ENCODE assay signal across 17 cellular contexts in genomic region chr3:73680696-73681095, GRCh38. TPM values are rescaled to one million over a fixed set of nuclear protein-coding genes. Genes with fewer than 3 reads are reported as not detected.
DNase-seq lines count a peak whose midpoint lies in the region; ATAC-seq, FAIRE-seq and TF ChIP-seq lines count a peak whose summit lies in the region.
"Had no signal": no experiment of that assay in that cellular context is flagged by ENCODE, and none has a peak within 500 bp of the region (broad histone marks: within the 10 kb centered on the region; RNA-seq: fewer than 3 reads in every experiment).

No MANE protein-coding gene starts in this region.

- H3K4me3 ChIP-seq in GM23248 (no peak overlapping the region), SK-N-SH (ENCODE audit: low read depth in 2 of 2, low read length in 1 of 2) (no peak overlapping the region), mesenchymal stem cell (ENCODE audit: insufficient read depth in 1 of 2, low read depth in 1 of 2, low read length in 2 of 2) (peak overlapping the region in 1 of 2 experiments; percentile 7), Caco-2 (ENCODE audit: low read depth, low read length) (no peak overlapping the region)
- H3K4me3 ChIP-seq: MG63 had no signal

- H2AFZ ChIP-seq in GM23248 (peak overlapping the region; percentile 62; the same call in 1 of the 2 replicates), SK-N-SH (ENCODE audit: low read depth) (no peak overlapping the region), mesenchymal stem cell (ENCODE audit: low read depth, low read length) (no peak overlapping the region)

- H3K4me3 Mint-ChIP-seq in Caco-2 (ENCODE audit: unreplicated experiment), result no peak overlapping the region

- peaks cover 16% of the 10 kb centered on the region for H3K4me1 ChIP-seq in GM23248 (ENCODE audit: insufficient read depth)
- peaks cover 0 to 7% of the 10 kb centered on the region in 2 experiments; a peak in 2 of 4 replicates for H3K4me1 ChIP-seq in SK-N-SH (ENCODE audit: control insufficient read depth in 1 of 2, insufficient read depth in 2 of 2, low read depth in 1 of 2, low read length in 1 of 2)
- H3K4me1 ChIP-seq in mesenchymal stem cell (ENCODE audit: control insufficient read depth, insufficient read depth, low read depth, low read length), result no peaks in the 10 kb centered on the region
- H3K4me1 ChIP-seq in Caco-2, result no peaks in the 10 kb centered on the region

- no peak overlapping the region for H2BK15ac ChIP-seq in mesenchymal stem cell (ENCODE audit: low read depth, poor library complexity, severe bottlenecking)

- H3K9me3 ChIP-seq in GM23248 (ENCODE audit: low read depth) (no peaks in the 10 kb centered on the region), SK-N-SH (no peaks in the 10 kb centered on the region), mesenchymal stem cell (ENCODE audit: control insufficient read depth, low read length) (no peaks in the 10 kb centered on the region), Caco-2 (no peaks in the 10 kb centered on the region)
- H3K9me3 ChIP-seq: MG63 had no signal

- POLR2A ChIA-PET in SK-N-SH (lab: Yijun Ruan, JAX), result no interaction called here
- POLR2A ChIA-PET in Caco-2 (lab: Charles Lee), result no interaction called here

- in situ Hi-C loops in GM23248 (cut with MboI), result no loop called here

- no peak overlapping the region for H3K9ac ChIP-seq in GM23248
- no peak overlapping the region for H3K9ac ChIP-seq in SK-N-SH
- H3K9ac ChIP-seq in mesenchymal stem cell (ENCODE audit: low read length), result peak overlapping the region; percentile 43

- CTCF ChIA-PET in SK-N-SH (lab: Yijun Ruan, JAX) (interaction anchor here (1.3 to 1.6 kb wide), 2 partner anchors 12 to 57 kb away, joined by 3 to 6 read pairs; no protein-coding TSS in a partner anchor), Caco-2 (lab: Charles Lee) (no interaction called here)

- no peak overlapping the region for H2AK5ac ChIP-seq in mesenchymal stem cell (ENCODE audit: low read length, severe bottlenecking)

- FAIRE-seq in endometrium (lab: Jason Lieb, UNC), result peak; percentile 89
- FAIRE-seq: GM19239, RCC 7860 had no signal

- H3K4ac ChIP-seq in mesenchymal stem cell (ENCODE audit: low read depth in 1 of 2, low read length in 2 of 2), result no peak overlapping the region

- no peaks in the 10 kb centered on the region for H3K9me2 ChIP-seq in GM23248 (ENCODE audit: insufficient read depth)
- no peaks in the 10 kb centered on the region for H3K9me2 ChIP-seq in SK-N-SH

- 62 to 67% methylated on average over 5 of the region's 5 CpGs for WGBS in GM23248 (ENCODE audit: low coverage in 1 of 2, low lambda C conversion rate in 2 of 2, missing lambda C conversion rate in 2 of 2), 2 experiments
- 30% methylated on average over 5 of the region's 5 CpGs for WGBS in SK-N-SH (ENCODE audit: low lambda C conversion rate)
- WGBS in mesenchymal stem cell, result 100% methylated on average over 3 of the region's 5 CpGs

- H3K79me2 ChIP-seq in GM23248 (ENCODE audit: insufficient read depth) (no peaks in the 10 kb centered on the region), SK-N-SH (ENCODE audit: insufficient read depth) (no peaks in the 10 kb centered on the region)

- H3K9me3 Mint-ChIP-seq in Caco-2 (ENCODE audit: unreplicated experiment), result no peaks in the 10 kb centered on the region

- BruUV-seq in Caco-2 (replicated peaks; lab: Mats Ljungman, UMichigan), result no TSS peak

- H3K27ac Mint-ChIP-seq in Caco-2 (ENCODE audit: unreplicated experiment), result no peak overlapping the region

- no peaks in the 10 kb centered on the region for H3K27me3 Mint-ChIP-seq in Caco-2 (ENCODE audit: insufficient read depth, unreplicated experiment)

- no peak overlapping the region for H3K18ac ChIP-seq in mesenchymal stem cell (ENCODE audit: low read depth in 1 of 2, low read length in 2 of 2)

- H3K36me3 ChIP-seq in GM23248 (ENCODE audit: low read depth) (no peaks in the 10 kb centered on the region), SK-N-SH (replicated peaks in 1 of 2; ENCODE audit: control insufficient read depth in 1 of 2, insufficient read depth in 2 of 2, low read length in 1 of 2) (no peaks in the 10 kb centered on the region), mesenchymal stem cell (ENCODE audit: control insufficient read depth in 1 of 2, insufficient read depth in 2 of 2, low read depth in 1 of 2, low read length in 2 of 2) (no peaks in the 10 kb centered on the region), Caco-2 (ENCODE audit: control insufficient read depth, insufficient read depth, low read length) (no peaks in the 10 kb centered on the region)
- H3K36me3 ChIP-seq: MG63 had no signal

- no peak overlapping the region for H4K8ac ChIP-seq in mesenchymal stem cell (ENCODE audit: low read length)

- H4K20me1 ChIP-seq in GM23248 (ENCODE audit: insufficient read depth), result no peaks in the 10 kb centered on the region
- H4K20me1 ChIP-seq in SK-N-SH (ENCODE audit: insufficient read depth), result no peaks in the 10 kb centered on the region

- no peak overlapping the region for H3K23ac ChIP-seq in mesenchymal stem cell (ENCODE audit: low read length in 2 of 2)

- H3K27ac ChIP-seq in GM23248, result no peak overlapping the region
- H3K27ac ChIP-seq in SK-N-SH (ENCODE audit: low read depth in 2 of 2, low read length in 1 of 2), result peak overlapping the region; percentile 41 to 60; a peak in 3 of 4 replicates
- H3K27ac ChIP-seq in mesenchymal stem cell (ENCODE audit: low read length, poor library complexity, severe bottlenecking), result no peak overlapping the region
- H3K27ac ChIP-seq: C4-2B had no signal

- H3K14ac ChIP-seq in mesenchymal stem cell (ENCODE audit: low read length in 2 of 2), result no peak overlapping the region

- H3K4me2 ChIP-seq in GM23248 (ENCODE audit: unreplicated experiment) (peak overlapping the region; percentile 73), SK-N-SH (peak overlapping the region; percentile 53; the same call in 1 of the 2 replicates), mesenchymal stem cell (ENCODE audit: low read length, poor library complexity, severe bottlenecking) (no peak overlapping the region)

- no peak overlapping the region for H4K91ac ChIP-seq in mesenchymal stem cell (ENCODE audit: low read length)

- TF ChIP-seq RAD21 in SK-N-SH (IDR thresholded peaks at IDR 0.05; ENCODE audit: low read length), result no peak; the same call in 1 of the 2 replicates

- intact Hi-C loops in Caco-2 (cut with micrococcal nuclease; ENCODE audit: unreplicated experiment), result no loop called here

- ATAC-seq in HG02678 (IDR thresholded peaks at IDR 0.05; ENCODE audit: unreplicated experiment), result no peak
- no peak for ATAC-seq in esophagus mucosa

- peak; percentile 25 to 61; a peak in 3 of 4 replicates for TF ChIP-seq EP300 in SK-N-SH (IDR thresholded peaks at IDR 0.05; ENCODE audit: borderline replicate concordance in 1 of 2, low read depth in 1 of 2, low read length in 1 of 2)

- no peak for DNase-seq in GM23248
- no peak for DNase-seq in SK-N-SH
- no peak for DNase-seq in mesenchymal stem cell
- DNase-seq in Caco-2, result no peak
- DNase-seq: EL, H7, MG63, NCI-H2029, NCI-H2171 treated with DMSO at 0.1 percent for 48 hours, NCI-H774, Right ventricle myocardium superior had no signal

- H3K79me1 ChIP-seq in mesenchymal stem cell (replicated peaks; ENCODE audit: low read length, poor library complexity, severe bottlenecking), result no peaks in the 10 kb centered on the region

- H2BK120ac ChIP-seq in mesenchymal stem cell (ENCODE audit: low read depth, low read length), result no peak overlapping the region

- TF ChIP-seq CTCF in SK-N-SH (IDR thresholded peaks at IDR 0.05), result no peak
- TF ChIP-seq CTCF in Caco-2 (IDR thresholded peaks at IDR 0.05; ENCODE audit: insufficient read depth in 1 of 2, low read depth in 1 of 2, low read length in 1 of 2, severe bottlenecking in 1 of 2, unreplicated experiment in 1 of 2), result no peak

- H3K36me3 Mint-ChIP-seq in Caco-2 (ENCODE audit: insufficient read depth, unreplicated experiment), result no peaks in the 10 kb centered on the region

- peaks cover 18% of the 10 kb centered on the region; the same call in 1 of the 2 replicates for H3F3A ChIP-seq in GM23248 (ENCODE audit: insufficient read depth)
- peaks cover 14% of the 10 kb centered on the region for H3F3A ChIP-seq in SK-N-SH (replicated peaks; ENCODE audit: insufficient read depth)

- H3K4me1 Mint-ChIP-seq in Caco-2 (ENCODE audit: low read depth, unreplicated experiment), result no peaks in the 10 kb centered on the region

- no peak overlapping the region for H2BK5ac ChIP-seq in mesenchymal stem cell (ENCODE audit: low read depth, low read length, poor library complexity, severe bottlenecking)

- H2BK12ac ChIP-seq in mesenchymal stem cell (ENCODE audit: low read length in 2 of 2), result no peak overlapping the region

- H3K27me3 ChIP-seq in GM23248 (replicated peaks; ENCODE audit: insufficient read depth) (no peaks in the 10 kb centered on the region), SK-N-SH (ENCODE audit: insufficient read depth) (no peaks in the 10 kb centered on the region), mesenchymal stem cell (ENCODE audit: control insufficient read depth in 1 of 2, insufficient read depth in 1 of 2, low read length in 2 of 2) (no peaks in the 10 kb centered on the region), Caco-2 (replicated peaks; ENCODE audit: control insufficient read depth, insufficient read depth, low read length) (no peaks in the 10 kb centered on the region)
- H3K27me3 ChIP-seq: MG63 had no signal

TF ChIP-seq in SK-N-SH, 30 proteins besides CTCF, POLR2A, EP300 and RAD21 (continues in another document):
- TF ChIP-seq PBX3 (IDR thresholded peaks at IDR 0.05) (peak; percentile 28; the same call in 1 of the 2 replicates), SMC3 (IDR thresholded peaks at IDR 0.05; ENCODE audit: low read depth, low read length) (no peak)

RNA-seq across cellular contexts. Expression of gene PDZRN3, which starts 56.0 kb away (rescaled TPM):
- total RNA-seq in GM23248 (2014; rRNA removed; shearing (Covaris generic)), result 32.1 and 35.6 TPM in 2 replicates
- polyA plus RNA-seq in GM23248 (2016; fragmentation: Nextera tagmentation; extraction: Ambion mirVana), result 22.3 TPM in 2 replicates
- 7.9 and 10.3 TPM in 2 replicates for polyA plus RNA-seq in SK-N-SH (2012; rRNA removed)
- polyA plus RNA-seq in SK-N-SH (2012; cell fraction: cytosol; rRNA removed), result 13.7 and 14.2 TPM in 2 replicates
- 21.9 and 24.2 TPM in 2 replicates for polyA plus RNA-seq in SK-N-SH (2012; cell fraction: nucleus; rRNA removed)
- 18.3 TPM for polyA plus RNA-seq in mesenchymal stem cell (2013, experiment 1 of 2)
- 17.2 TPM for polyA plus RNA-seq in mesenchymal stem cell (2013, experiment 2 of 2)
- 12.5 and 13.6 TPM in 2 replicates for total RNA-seq in Caco-2 (2022)
- 18.2 TPM for total RNA-seq in esophagus mucosa

Comparison
In these comparisons a context has a peak if more than half of its experiments do, and no peak if none do; other contexts are left out.
1. H3K27ac ChIP-seq: peak in SK-N-SH (2 of 2); none in GM23248 (single experiment) and mesenchymal stem cell (single experiment).